In genomic region chr20:50088022-50088421, GRCh38 we compare ENCODE assay signal across 15 cellular contexts.
"Had no signal": no experiment of that assay in that cellular context is flagged by ENCODE, and none has a peak within 500 bp of the region (broad histone marks: within the 10 kb centered on the region; RNA-seq: fewer than 3 reads in every experiment).

No MANE protein-coding gene starts in this region.

- H3K27ac ChIP-seq: brain microvascular endothelial cell, neural progenitor cell, ovary had no signal

- H3K27me3 ChIP-seq: brain microvascular endothelial cell, neural progenitor cell, ovary, thyroid gland had no signal

- H3K27me3 Mint-ChIP-seq: activated CD4-positive, alpha-beta memory T cell treated with anti-CD3 and anti-CD28 coated beads, Interleukin-2, amount 10 ng/mL, durations not matched to agents 7 days and 5 days; activated naive CD8-positive, alpha-beta T cell treated with anti-CD3 and anti-CD28 coated beads for 36 hours; activated T-cell treated with anti-CD3 and anti-CD28 coated beads, Interleukin-2, amount 50 U/mL, for 24 hours had no signal

- H3K4me3 Mint-ChIP-seq: activated CD4-positive, alpha-beta memory T cell treated with anti-CD3 and anti-CD28 coated beads, Interleukin-2, amount 10 ng/mL, durations not matched to agents 7 days and 5 days; activated naive CD8-positive, alpha-beta T cell treated with anti-CD3 and anti-CD28 coated beads for 36 hours; activated T-cell treated with anti-CD3 and anti-CD28 coated beads, Interleukin-2, amount 50 U/mL, for 24 hours; neural progenitor cell; WTC11 had no signal

- H3K27ac Mint-ChIP-seq: activated CD4-positive, alpha-beta memory T cell treated with anti-CD3 and anti-CD28 coated beads, Interleukin-2, amount 10 ng/mL, durations not matched to agents 7 days and 5 days; activated naive CD8-positive, alpha-beta T cell treated with anti-CD3 and anti-CD28 coated beads for 36 hours; neural progenitor cell had no signal

- H3K9me3 Mint-ChIP-seq: activated CD4-positive, alpha-beta memory T cell treated with anti-CD3 and anti-CD28 coated beads, Interleukin-2, amount 10 ng/mL, durations not matched to agents 7 days and 5 days; activated naive CD8-positive, alpha-beta T cell treated with anti-CD3 and anti-CD28 coated beads for 36 hours; activated T-cell treated with anti-CD3 and anti-CD28 coated beads, Interleukin-2, amount 50 U/mL, for 24 hours; neural progenitor cell; WTC11 had no signal

- DNase-seq: activated CD4-positive, alpha-beta memory T cell treated with anti-CD3 and anti-CD28 coated beads, Interleukin-2, amount 10 ng/mL, durations not matched to agents 7 days and 5 days; activated CD4-positive, alpha-beta T cell treated with anti-CD3 and anti-CD28 coated beads for 4 hours; activated naive CD8-positive, alpha-beta T cell treated with anti-CD3 and anti-CD28 coated beads for 36 hours; activated T-cell treated with anti-CD3 and anti-CD28 coated beads, Interleukin-2, amount 50 U/mL, for 24 hours; anterior cingulate cortex; brain microvascular endothelial cell; cortex of kidney; effector memory CD4-positive, alpha-beta T cell; foreskin melanocyte; ovary; stimulated activated CD4-positive, alpha-beta T cell treated with anti-CD3 and anti-CD28 coated beads, Interleukin-12 subunit alpha, Interleukin-12 subunit beta, amount 100 ng/mL, for 4 hours; stimulated activated CD4-positive, alpha-beta T cell treated with anti-CD3 and anti-CD28 coated beads, Interleukin-2, amount 100 ng/mL, for 24 hours; thyroid gland had no signal

- ATAC-seq: WTC11 had no signal

- H3K36me3 ChIP-seq: ovary, thyroid gland had no signal

- H3K4me3 ChIP-seq: neural progenitor cell, ovary, thyroid gland had no signal

- H3K9me3 ChIP-seq: ovary, thyroid gland had no signal
